In genomic region chr17:44385287-44386181, GRCh38 we compare ENCODE assay signal across 8 cellular contexts. TPM values are rescaled to one million over a fixed set of nuclear protein-coding genes. Genes with fewer than 3 reads are reported as not detected.
DNase-seq lines count a peak whose midpoint lies in the region; ATAC-seq, FAIRE-seq and TF ChIP-seq lines count a peak whose summit lies in the region.

No MANE protein-coding gene starts in this region.

- peaks cover 16% of the 10 kb centered on the region for H3K23me2 ChIP-seq in H9 (ENCODE audit: insufficient read length, low read depth, low read length, poor library complexity, severe bottlenecking)

- H3K79me1 ChIP-seq in H9 (ENCODE audit: insufficient read depth, low read depth, low read length, poor library complexity, severe bottlenecking): no peaks in the 10 kb centered on the region

- H3K56ac ChIP-seq in H9 (ENCODE audit: insufficient read length, low read depth, low read length): no peak overlapping the region

- no peak overlapping the region for H3K4ac ChIP-seq in H9 (ENCODE audit: low read depth, low read length)

- TF ChIP-seq RAD21 in HepG2 (CRISPR knock-in tag; IDR thresholded peaks at IDR 0.05): no peak; the same call in 1 of the 2 replicates

- peak; percentile 85 to 89 for ATAC-seq in CD4-positive, CD25-positive, alpha-beta regulatory T cell (ENCODE audit: low read depth in 2 of 2)
- ATAC-seq in HepG2 (peak; percentile 73), HG02840 (IDR thresholded peaks at IDR 0.05; ENCODE audit: low FRiP score, unreplicated experiment) (no peak)

- intact Hi-C loops in activated CD4-positive, alpha-beta T cell treated with anti-CD3 and anti-CD28 coated beads, Interleukin-2, amount 10 ng/mL, durations not matched to agents 24 days and 14 days (cut with micrococcal nuclease): loop anchor here (1.0 to 10.0 kb wide), 2 partner anchors 22 to 119 kb away; partner anchors contain the start of genes FAM171A2 and GPATCH8
- intact Hi-C loops in HepG2 (cut with micrococcal nuclease; ENCODE audit: unreplicated experiment): no loop called here

- peak overlapping the region; percentile 11 to 83 (median 76) for H3K4me3 Mint-ChIP-seq in CD4-positive, CD25-positive, alpha-beta regulatory T cell
- H3K4me3 Mint-ChIP-seq in H9: peak overlapping the region; percentile 68 to 85
- peak overlapping the region; percentile 76 for H3K4me3 Mint-ChIP-seq in activated CD4-positive, alpha-beta T cell treated with anti-CD3 and anti-CD28 coated beads, Interleukin-2, amount 10 ng/mL, durations not matched to agents 24 days and 14 days

- H3K27ac ChIP-seq in CD4-positive, CD25-positive, alpha-beta regulatory T cell (ENCODE audit: insufficient read depth, low read length, poor library complexity, severe bottlenecking): no peak overlapping the region
- H3K27ac ChIP-seq in H9 (ENCODE audit: insufficient read length, low read depth, low read length): no peak overlapping the region
- H3K27ac ChIP-seq in coronary artery: no peak overlapping the region
- no peak overlapping the region for H3K27ac ChIP-seq in HepG2 (ENCODE audit: extremely low read length, insufficient read depth, low read length)

- H2AFZ ChIP-seq in H9 (ENCODE audit: low read length) (no peak overlapping the region), HepG2 (ENCODE audit: low read length) (peak overlapping the region; percentile 79)

- peaks cover 5% of the 10 kb centered on the region for H3K27me3 ChIP-seq in CD4-positive, CD25-positive, alpha-beta regulatory T cell (ENCODE audit: control insufficient read depth, insufficient read depth, low read length)
- H3K27me3 ChIP-seq in H9 (ENCODE audit: insufficient read depth, low read length): peaks cover 14% of the 10 kb centered on the region; the same call in 1 of the 2 replicates
- H3K27me3 ChIP-seq in HepG2 (ENCODE audit: control insufficient read depth in 1 of 2, insufficient read depth in 2 of 2, low read length in 2 of 2): peaks cover 15 to 54% of the 10 kb centered on the region in 2 experiments

- H2BK12ac ChIP-seq in H9 (ENCODE audit: insufficient read length, low read depth, low read length): no peak overlapping the region

- H3K79me2 ChIP-seq in H9 (ENCODE audit: insufficient read depth, low read length) (no peaks in the 10 kb centered on the region), HepG2 (ENCODE audit: insufficient read depth, low read length) (no peaks in the 10 kb centered on the region)

- H2BK120ac ChIP-seq in H9 (ENCODE audit: low read depth, low read length, poor library complexity, severe bottlenecking): no peak overlapping the region

- H3K4me1 ChIP-seq in CD4-positive, CD25-positive, alpha-beta regulatory T cell (ENCODE audit: control insufficient read depth, insufficient read depth, low read length, poor library complexity, severe bottlenecking): peaks cover 15% of the 10 kb centered on the region
- no peaks in the 10 kb centered on the region; the same call in 1 of the 2 replicates for H3K4me1 ChIP-seq in H9 (ENCODE audit: insufficient read depth, low read length)
- peaks cover 34% of the 10 kb centered on the region for H3K4me1 ChIP-seq in HepG2 (ENCODE audit: insufficient read depth, low read length)

- H3K9me3 Mint-ChIP-seq in CD4-positive, CD25-positive, alpha-beta regulatory T cell: no peaks in the 10 kb centered on the region
- H3K9me3 Mint-ChIP-seq in H9: no peaks in the 10 kb centered on the region
- no peaks in the 10 kb centered on the region for H3K9me3 Mint-ChIP-seq in activated CD4-positive, alpha-beta T cell treated with anti-CD3 and anti-CD28 coated beads, Interleukin-2, amount 10 ng/mL, durations not matched to agents 24 days and 14 days

- H3K36me3 ChIP-seq in CD4-positive, CD25-positive, alpha-beta regulatory T cell (ENCODE audit: control insufficient read depth, insufficient read depth, low read length): no peaks in the 10 kb centered on the region
- no peaks in the 10 kb centered on the region for H3K36me3 ChIP-seq in HepG2 (replicated peaks in 1 of 2; ENCODE audit: control insufficient read depth in 1 of 2, insufficient read depth in 2 of 2, low read length in 2 of 2)

- peaks cover 0 to 22% (median 1%) of the 10 kb centered on the region in 4 donors for H3K4me1 Mint-ChIP-seq in CD4-positive, CD25-positive, alpha-beta regulatory T cell
- peaks cover 11 to 22% of the 10 kb centered on the region in 2 experiments for H3K4me1 Mint-ChIP-seq in H9
- peaks cover 13% of the 10 kb centered on the region for H3K4me1 Mint-ChIP-seq in activated CD4-positive, alpha-beta T cell treated with anti-CD3 and anti-CD28 coated beads, Interleukin-2, amount 10 ng/mL, durations not matched to agents 24 days and 14 days

- TF ChIP-seq CTCF in H9 (conservative IDR thresholded peaks at IDR 0.05) (peak; percentile 47; the same call in 2 of the 3 replicates), coronary artery (IDR thresholded peaks at IDR 0.05) (no peak), HepG2 (CRISPR knock-in tag; IDR thresholded peaks at IDR 0.05) (peak; percentile 17)

- H2BK5ac ChIP-seq in H9 (ENCODE audit: insufficient read length, low read length): no peak overlapping the region

- no peaks in the 10 kb centered on the region for H3K9me3 ChIP-seq in CD4-positive, CD25-positive, alpha-beta regulatory T cell (ENCODE audit: control insufficient read depth in 2 of 2, low read length in 2 of 2)
- H3K9me3 ChIP-seq in H9 (ENCODE audit: control insufficient read depth, low read depth, low read length): no peaks in the 10 kb centered on the region
- no peaks in the 10 kb centered on the region for H3K9me3 ChIP-seq in HepG2 (ENCODE audit: low read length)

- CTCF ChIA-PET in HepG2 (lab: Yijun Ruan, JAX; ENCODE audit: low intra/inter-chr PET ratio, low total read pairs): interaction anchor here (0.8 kb wide), 1 partner anchor 138 kb away, joined by 3 read pairs; no protein-coding TSS in a partner anchor

- no peak overlapping the region for H3K23ac ChIP-seq in H9 (ENCODE audit: insufficient read length, low read depth, low read length)

- H3K14ac ChIP-seq in H9 (ENCODE audit: insufficient read depth, low read length): 0 out of 2 replicates have a peak overlapping the region, but pooled peaks have one; percentile 10

- peak in 1 of 2 experiments; percentile 48; a peak in 2 of 4 replicates for TF ChIP-seq POLR2A in HepG2 (IDR thresholded peaks at IDR 0.05; ENCODE audit: insufficient read depth in 1 of 2, low read depth in 2 of 2, low read length in 2 of 2)

- POLR2A ChIA-PET in HepG2 (lab: Yijun Ruan, JAX): interaction anchor here (0.5 to 2.0 kb wide), 13 partner anchors 10 to 812 kb away, joined by 3 to 12 read pairs (median 5); partner anchors contain the start of genes FAM171A2, GPATCH8 and GRN

- H4K20me1 ChIP-seq in H9 (ENCODE audit: control insufficient read depth, insufficient read depth, insufficient read length): no peaks in the 10 kb centered on the region
- no peaks in the 10 kb centered on the region for H4K20me1 ChIP-seq in HepG2 (ENCODE audit: insufficient read depth, low read length)

- H4K91ac ChIP-seq in H9 (ENCODE audit: insufficient read length, low read depth, low read length): no peak overlapping the region

- peak; percentile 65 to 88 (median 70) for DNase-seq in CD4-positive, CD25-positive, alpha-beta regulatory T cell
- DNase-seq in H9: peak; percentile 98
- peak; percentile 82 for DNase-seq in NCI-H2227 treated with DMSO at 0.1 percent for 48 hours (lab: John Stamatoyannopoulos, UW)
- peak; percentile 95 for DNase-seq in activated CD4-positive, alpha-beta T cell treated with anti-CD3 and anti-CD28 coated beads, Interleukin-2, amount 10 ng/mL, durations not matched to agents 24 days and 14 days
- DNase-seq in coronary artery (ENCODE audit: low spot score): no peak
- peak; percentile 65 for DNase-seq in HepG2 (ENCODE audit: low spot score)
- DNase-seq in stimulated activated CD4-positive, alpha-beta T cell treated with anti-CD3 and anti-CD28 coated beads, Interleukin-2, amount 100 ng/mL, for 48 hours: peak; percentile 85 to 87

- H3K4me3 ChIP-seq in CD4-positive, CD25-positive, alpha-beta regulatory T cell (ENCODE audit: low read depth, low read length): no peak overlapping the region
- H3K4me3 ChIP-seq in coronary artery (peak overlapping the region; percentile 67), HepG2 (replicated peaks in 1 of 3; ENCODE audit: insufficient read depth in 1 of 3, low read depth in 2 of 3, low read length in 3 of 3) (peak overlapping the region; percentile 58 to 83 (median 61))

- peak overlapping the region in 1 of 3 donors; percentile 44 for H3K27ac Mint-ChIP-seq in CD4-positive, CD25-positive, alpha-beta regulatory T cell
- H3K27ac Mint-ChIP-seq in H9: no peak overlapping the region
- H3K27ac Mint-ChIP-seq in activated CD4-positive, alpha-beta T cell treated with anti-CD3 and anti-CD28 coated beads, Interleukin-2, amount 10 ng/mL, durations not matched to agents 24 days and 14 days: peak overlapping the region; percentile 38

- BruUV-seq in HepG2 (replicated peaks; lab: Mats Ljungman, UMichigan): TSS peak; percentile 54

- H3K9ac ChIP-seq in H9 (ENCODE audit: extremely low read depth, insufficient read length, low read length) (no peak overlapping the region), HepG2 (ENCODE audit: insufficient read depth, low read depth, low read length) (peak overlapping the region; percentile 64)

- H2AK5ac ChIP-seq in H9 (ENCODE audit: insufficient read length, low read length): no peak overlapping the region

- no peak overlapping the region for H2BK20ac ChIP-seq in H9 (ENCODE audit: low read depth, low read length, poor library complexity, severe bottlenecking)

- no peaks in the 10 kb centered on the region for H3K36me3 Mint-ChIP-seq in CD4-positive, CD25-positive, alpha-beta regulatory T cell
- no peaks in the 10 kb centered on the region for H3K36me3 Mint-ChIP-seq in H9 (ENCODE audit: insufficient read depth in 1 of 3, low read depth in 3 of 3)
- H3K36me3 Mint-ChIP-seq in activated CD4-positive, alpha-beta T cell treated with anti-CD3 and anti-CD28 coated beads, Interleukin-2, amount 10 ng/mL, durations not matched to agents 24 days and 14 days (ENCODE audit: low read depth): no peaks in the 10 kb centered on the region

- H2BK15ac ChIP-seq in H9 (ENCODE audit: low read depth, low read length): no peak overlapping the region

- peak overlapping the region; percentile 47 for H3K18ac ChIP-seq in H9 (ENCODE audit: insufficient read length, low read depth, low read length)

- no peak overlapping the region for H4K5ac ChIP-seq in H9 (ENCODE audit: insufficient read length, low read depth, low read length)

- no peak overlapping the region for H3T11ph ChIP-seq in H9 (ENCODE audit: low read length)

- peaks cover 27% of the 10 kb centered on the region for H3K27me3 Mint-ChIP-seq in CD4-positive, CD25-positive, alpha-beta regulatory T cell
- H3K27me3 Mint-ChIP-seq in H9 (ENCODE audit: low read depth): peaks cover 55% of the 10 kb centered on the region
- H3K27me3 Mint-ChIP-seq in activated CD4-positive, alpha-beta T cell treated with anti-CD3 and anti-CD28 coated beads, Interleukin-2, amount 10 ng/mL, durations not matched to agents 24 days and 14 days: peaks cover 21% of the 10 kb centered on the region

- TF ChIP-seq EP300 in HepG2 (IDR thresholded peaks at IDR 0.05; ENCODE audit: low read depth in 2 of 2, low read length in 2 of 2) (no peak), HepG2 (CRISPR knock-in tag; IDR thresholded peaks at IDR 0.05; ENCODE audit: borderline replicate concordance) (no peak)

- in situ Hi-C loops in HepG2 (cut with HindIII; ENCODE audit: extremely low pct_ligation_motif_present, low pct_unique_long_range_greater_than_20kb): no loop called here

- FAIRE-seq in HepG2 (lab: Jason Lieb, UNC): peak; percentile 4

- no CpG with 5 or more reads among the region's 68 CpGs for WGBS in H9 (ENCODE audit: extremely low coverage, insufficient read length, low lambda C conversion rate)
- 18% methylated on average over 38 of the region's 68 CpGs for WGBS in HepG2 (ENCODE audit: low lambda C conversion rate)

- H3K4me2 ChIP-seq in H9 (ENCODE audit: insufficient read depth, insufficient read length, low read length): peak overlapping the region; percentile 62
- peak overlapping the region; percentile 96 for H3K4me2 ChIP-seq in HepG2 (ENCODE audit: low read depth, low read length)

- no peak overlapping the region for H4K8ac ChIP-seq in H9 (replicated peaks; ENCODE audit: insufficient read length, low read depth, low read length)

RNA-seq across cellular contexts. Expression of gene ITGA2B, which starts 3.9 kb away (rescaled TPM):
- total RNA-seq in CD4-positive, CD25-positive, alpha-beta regulatory T cell: 19.5 TPM
- not detected for polyA plus RNA-seq in CD4-positive, CD25-positive, alpha-beta regulatory T cell
- 8.3 and 10.1 TPM in 2 replicates for total RNA-seq in H9 (2021)
- 0.65 and 0.85 TPM in 2 replicates for total RNA-seq in activated CD4-positive, alpha-beta T cell treated with anti-CD3 and anti-CD28 coated beads, Interleukin-2, amount 10 ng/mL, durations not matched to agents 24 days and 14 days
- 0.38 and 0.41 TPM in 2 replicates for total RNA-seq in HepG2 (2016; rRNA removed; fragmentation: Illumina TruSeq; extraction: Trizol)
- 0.30 TPM in 1 of 2 replicates, not detected in the other for total RNA-seq in HepG2 (2016; cell fraction: cytosol; rRNA removed; fragmentation: Illumina TruSeq; extraction: Trizol; ENCODE audit: low read depth)
- total RNA-seq in HepG2 (2016; cell fraction: insoluble cytoplasmic fraction; rRNA removed; fragmentation: Illumina TruSeq; extraction: Trizol): 0.22 and 0.37 TPM in 2 replicates
- 0.19 and 0.83 TPM in 2 replicates for total RNA-seq in HepG2 (2016; cell fraction: membrane; rRNA removed; fragmentation: Illumina TruSeq; extraction: Trizol)
- total RNA-seq in HepG2 (2016; cell fraction: nucleus; rRNA removed; fragmentation: Illumina TruSeq; extraction: Trizol): 0.37 and 0.44 TPM in 2 replicates
- polyA plus RNA-seq in HepG2 (2011; rRNA removed): 1.1 and 1.9 TPM in 2 replicates
- 0.42 and 0.63 TPM in 2 replicates for polyA plus RNA-seq in HepG2 (2011; cell fraction: cytosol; rRNA removed)
- polyA plus RNA-seq in HepG2 (2011; cell fraction: nucleus; rRNA removed): 11.3 and 12.6 TPM in 2 replicates
- 2.4 and 4.7 TPM in 2 replicates for polyA plus RNA-seq in HepG2 (2012)
- polyA plus RNA-seq in HepG2 (2016; cell fraction: cytosol; fragmentation: Illumina TruSeq; extraction: Trizol; ENCODE audit: low read depth): 0.27 TPM in 1 of 2 replicates, not detected in the other
- 0.25 TPM in 1 of 2 replicates, not detected in the other for polyA plus RNA-seq in HepG2 (2016; cell fraction: insoluble cytoplasmic fraction; fragmentation: Illumina TruSeq; extraction: Trizol; ENCODE audit: low read depth)
- polyA plus RNA-seq in HepG2 (2016; cell fraction: membrane; fragmentation: Illumina TruSeq; extraction: Trizol; ENCODE audit: low read depth): 0.40 TPM in 1 of 2 replicates, not detected in the other
- polyA plus RNA-seq in HepG2 (2016; cell fraction: nucleus; fragmentation: Illumina TruSeq; extraction: Trizol; ENCODE audit: insufficient read depth, low read depth): 0.60 and 1.3 TPM in 2 replicates
- polyA minus RNA-seq in HepG2 (2011; rRNA and poly(A)+ RNA removed; ENCODE audit: low replicate concordance): 0.74 and 1.3 TPM in 2 replicates
- 0.26 and 0.69 TPM in 2 replicates for polyA minus RNA-seq in HepG2 (2011; cell fraction: cytosol; rRNA and poly(A)+ RNA removed)
- 1.9 and 2.4 TPM in 2 replicates for polyA minus RNA-seq in HepG2 (2011; cell fraction: nucleus; rRNA and poly(A)+ RNA removed)

RNA-seq across cellular contexts. Expression of gene FAM171A2, which starts 21.9 kb away (rescaled TPM):
- 0.25 TPM for total RNA-seq in CD4-positive, CD25-positive, alpha-beta regulatory T cell
- under 1 TPM in 2 of 4 donors, not detected in 2; 0.07 to 0.09 TPM for polyA plus RNA-seq in CD4-positive, CD25-positive, alpha-beta regulatory T cell
- total RNA-seq in H9 (2021) (27.3 and 27.5 TPM in 2 replicates), HepG2 (2016; rRNA removed; fragmentation: Illumina TruSeq; extraction: Trizol) (1.0 and 1.8 TPM in 2 replicates)
- 0.21 and 0.26 TPM in 2 replicates for total RNA-seq in activated CD4-positive, alpha-beta T cell treated with anti-CD3 and anti-CD28 coated beads, Interleukin-2, amount 10 ng/mL, durations not matched to agents 24 days and 14 days
- total RNA-seq in HepG2 (2016; cell fraction: cytosol; rRNA removed; fragmentation: Illumina TruSeq; extraction: Trizol; ENCODE audit: low read depth): 0.44 and 1.2 TPM in 2 replicates
- total RNA-seq in HepG2 (2016; cell fraction: insoluble cytoplasmic fraction; rRNA removed; fragmentation: Illumina TruSeq; extraction: Trizol): 0.97 and 2.0 TPM in 2 replicates
- 1.4 and 2.0 TPM in 2 replicates for total RNA-seq in HepG2 (2016; cell fraction: membrane; rRNA removed; fragmentation: Illumina TruSeq; extraction: Trizol)
- 1.8 and 2.4 TPM in 2 replicates for total RNA-seq in HepG2 (2016; cell fraction: nucleus; rRNA removed; fragmentation: Illumina TruSeq; extraction: Trizol)
- 3.6 and 5.8 TPM in 2 replicates for polyA plus RNA-seq in HepG2 (2011; rRNA removed)
- 3.3 and 4.9 TPM in 2 replicates for polyA plus RNA-seq in HepG2 (2011; cell fraction: cytosol; rRNA removed)
- 5.7 and 6.2 TPM in 2 replicates for polyA plus RNA-seq in HepG2 (2011; cell fraction: nucleus; rRNA removed)
- 3.9 and 7.7 TPM in 2 replicates for polyA plus RNA-seq in HepG2 (2012)
- 0.99 and 1.1 TPM in 2 replicates for polyA plus RNA-seq in HepG2 (2016; cell fraction: cytosol; fragmentation: Illumina TruSeq; extraction: Trizol; ENCODE audit: low read depth)
- polyA plus RNA-seq in HepG2 (2016; cell fraction: insoluble cytoplasmic fraction; fragmentation: Illumina TruSeq; extraction: Trizol; ENCODE audit: low read depth): 0.66 and 0.71 TPM in 2 replicates
- polyA plus RNA-seq in HepG2 (2016; cell fraction: membrane; fragmentation: Illumina TruSeq; extraction: Trizol; ENCODE audit: low read depth): 0.84 and 1.1 TPM in 2 replicates
- 3.3 and 3.5 TPM in 2 replicates for polyA plus RNA-seq in HepG2 (2016; cell fraction: nucleus; fragmentation: Illumina TruSeq; extraction: Trizol; ENCODE audit: insufficient read depth, low read depth)
- 1.3 and 9.8 TPM in 2 replicates for polyA minus RNA-seq in HepG2 (2011; rRNA and poly(A)+ RNA removed; ENCODE audit: low replicate concordance)
- 3.0 and 3.8 TPM in 2 replicates for polyA minus RNA-seq in HepG2 (2011; cell fraction: cytosol; rRNA and poly(A)+ RNA removed)
- polyA minus RNA-seq in HepG2 (2011; cell fraction: nucleus; rRNA and poly(A)+ RNA removed): 1.3 and 2.7 TPM in 2 replicates

RNA-seq across cellular contexts. Expression of gene GRN, which starts 40.4 kb away (rescaled TPM):
- total RNA-seq in CD4-positive, CD25-positive, alpha-beta regulatory T cell: 24.3 TPM
- 10 to 100 TPM; 29.1 to 39.4 (median 33.7) TPM for polyA plus RNA-seq in CD4-positive, CD25-positive, alpha-beta regulatory T cell
- total RNA-seq in H9 (2021) (127 and 130 TPM in 2 replicates), HepG2 (2016; rRNA removed; fragmentation: Illumina TruSeq; extraction: Trizol) (41.2 and 86.6 TPM in 2 replicates)
- total RNA-seq in activated CD4-positive, alpha-beta T cell treated with anti-CD3 and anti-CD28 coated beads, Interleukin-2, amount 10 ng/mL, durations not matched to agents 24 days and 14 days: 33.0 and 34.6 TPM in 2 replicates
- 14.7 and 16.4 TPM in 2 replicates for total RNA-seq in HepG2 (2016; cell fraction: cytosol; rRNA removed; fragmentation: Illumina TruSeq; extraction: Trizol; ENCODE audit: low read depth)
- 36.4 and 95.6 TPM in 2 replicates for total RNA-seq in HepG2 (2016; cell fraction: insoluble cytoplasmic fraction; rRNA removed; fragmentation: Illumina TruSeq; extraction: Trizol)
- 24.9 and 32.7 TPM in 2 replicates for total RNA-seq in HepG2 (2016; cell fraction: membrane; rRNA removed; fragmentation: Illumina TruSeq; extraction: Trizol)
- 81.7 and 101 TPM in 2 replicates for total RNA-seq in HepG2 (2016; cell fraction: nucleus; rRNA removed; fragmentation: Illumina TruSeq; extraction: Trizol)
- 143 and 195 TPM in 2 replicates for polyA plus RNA-seq in HepG2 (2011; rRNA removed)
- 82.9 and 130 TPM in 2 replicates for polyA plus RNA-seq in HepG2 (2011; cell fraction: cytosol; rRNA removed)
- polyA plus RNA-seq in HepG2 (2011; cell fraction: nucleus; rRNA removed): 653 and 705 TPM in 2 replicates
- polyA plus RNA-seq in HepG2 (2012): 166 and 219 TPM in 2 replicates
- polyA plus RNA-seq in HepG2 (2016; cell fraction: cytosol; fragmentation: Illumina TruSeq; extraction: Trizol; ENCODE audit: low read depth): 23.3 and 23.7 TPM in 2 replicates
- 50.3 and 62.4 TPM in 2 replicates for polyA plus RNA-seq in HepG2 (2016; cell fraction: insoluble cytoplasmic fraction; fragmentation: Illumina TruSeq; extraction: Trizol; ENCODE audit: low read depth)
- polyA plus RNA-seq in HepG2 (2016; cell fraction: membrane; fragmentation: Illumina TruSeq; extraction: Trizol; ENCODE audit: low read depth): 32.0 and 32.7 TPM in 2 replicates
- polyA plus RNA-seq in HepG2 (2016; cell fraction: nucleus; fragmentation: Illumina TruSeq; extraction: Trizol; ENCODE audit: insufficient read depth, low read depth): 211 and 219 TPM in 2 replicates
- polyA minus RNA-seq in HepG2 (2011; rRNA and poly(A)+ RNA removed; ENCODE audit: low replicate concordance): 65.4 and 170 TPM in 2 replicates
- polyA minus RNA-seq in HepG2 (2011; cell fraction: cytosol; rRNA and poly(A)+ RNA removed): 146 and 172 TPM in 2 replicates
- polyA minus RNA-seq in HepG2 (2011; cell fraction: nucleus; rRNA and poly(A)+ RNA removed): 48.2 and 74.1 TPM in 2 replicates
